Comparison of ENCODE assay signal across 10 cellular contexts in genomic region chr18:27363918-27364317, GRCh38.
DNase-seq lines count a peak whose midpoint lies in the region; ATAC-seq, FAIRE-seq and TF ChIP-seq lines count a peak whose summit lies in the region.
"Had no signal": no experiment of that assay in that cellular context is flagged by ENCODE, and none has a peak within 500 bp of the region (broad histone marks: within the 10 kb centered on the region; RNA-seq: fewer than 3 reads in every experiment).

No MANE protein-coding gene starts in this region.

- no peak for TF ChIP-seq EP300 in A549 (IDR thresholded peaks at IDR 0.05)

- peak in 1 of 2 experiments; percentile 29; a peak in 1 of 5 replicates for TF ChIP-seq RAD21 in A549 (conservative IDR thresholded peaks at IDR 0.05 in 1 of 2, IDR thresholded peaks at IDR 0.05 in 1 of 2)

- no peak overlapping the region for H2AK5ac ChIP-seq in H9 (ENCODE audit: insufficient read length, low read length)

- no peaks in the 10 kb centered on the region for H3K23me2 ChIP-seq in H9 (ENCODE audit: insufficient read length, low read depth, low read length, poor library complexity, severe bottlenecking)

- H3K9me3 ChIP-seq in A549: no peaks in the 10 kb centered on the region
- H3K9me3 ChIP-seq in H9 (ENCODE audit: control insufficient read depth, low read depth, low read length): no peaks in the 10 kb centered on the region
- no peaks in the 10 kb centered on the region for H3K9me3 ChIP-seq in hepatocyte (ENCODE audit: low read depth)
- H3K9me3 ChIP-seq in adrenal gland (replicated peaks in 1 of 3): no peaks in the 10 kb centered on the region
- no peaks in the 10 kb centered on the region for H3K9me3 ChIP-seq in ascending aorta

- H4K20me1 ChIP-seq in H9 (ENCODE audit: control insufficient read depth, insufficient read depth, insufficient read length) (no peaks in the 10 kb centered on the region), hepatocyte (ENCODE audit: insufficient read depth, poor library complexity, severe bottlenecking) (no peaks in the 10 kb centered on the region)

- no peak overlapping the region for H3T11ph ChIP-seq in H9 (ENCODE audit: low read length)

- H3K27ac ChIP-seq in A549 (no peak overlapping the region), H9 (ENCODE audit: insufficient read length, low read depth, low read length) (no peak overlapping the region), hepatocyte (no peak overlapping the region), adrenal gland (no peak overlapping the region), ascending aorta (no peak overlapping the region)

- no peaks in the 10 kb centered on the region for H3K79me1 ChIP-seq in H9 (ENCODE audit: insufficient read depth, low read depth, low read length, poor library complexity, severe bottlenecking)

- no peaks in the 10 kb centered on the region for H3K9me3 Mint-ChIP-seq in H9

- no peak overlapping the region for H3K9ac ChIP-seq in H9 (ENCODE audit: extremely low read depth, insufficient read length, low read length)

- H3K27me3 Mint-ChIP-seq in H9 (ENCODE audit: low read depth): no peaks in the 10 kb centered on the region

- no peak overlapping the region for H2BK12ac ChIP-seq in H9 (ENCODE audit: insufficient read length, low read depth, low read length)

- no peak overlapping the region for H2BK5ac ChIP-seq in H9 (ENCODE audit: insufficient read length, low read length)

- H3K4me3 ChIP-seq in A549 (no peak overlapping the region), hepatocyte (no peak overlapping the region), adrenal gland (no peak overlapping the region), ascending aorta (no peak overlapping the region)

- H3K36me3 ChIP-seq in hepatocyte (replicated peaks; ENCODE audit: insufficient read depth, low read depth): no peaks in the 10 kb centered on the region
- H3K36me3 ChIP-seq in adrenal gland (replicated peaks in 1 of 2): no peaks in the 10 kb centered on the region
- H3K36me3 ChIP-seq in ascending aorta: no peaks in the 10 kb centered on the region

- H3K4me2 ChIP-seq in A549 (no peak overlapping the region), H9 (ENCODE audit: insufficient read depth, insufficient read length, low read length) (no peak overlapping the region), hepatocyte (no peak overlapping the region)

- TF ChIP-seq POLR2A in A549 (IDR thresholded peaks at IDR 0.05; ENCODE audit: low read length) (no peak), adrenal gland (IDR thresholded peaks at IDR 0.05) (no peak)

- H3K79me2 ChIP-seq in H9 (ENCODE audit: insufficient read depth, low read length) (no peaks in the 10 kb centered on the region), hepatocyte (no peaks in the 10 kb centered on the region)

- DNase-seq in A549 (ENCODE audit: low read depth in 1 of 2, low spot score in 1 of 2) (peak in 1 of 2 experiments; percentile 3), H9 (no peak), OCI-M1 (lab: John Stamatoyannopoulos, UW) (peak; percentile 67), hepatocyte (ENCODE audit: low spot score) (peak; percentile 16), adrenal gland (no peak), ascending aorta (ENCODE audit: low spot score in 2 of 2) (no peak), NCI-H446 treated with DMSO at 0.1 percent for 48 hours (lab: John Stamatoyannopoulos, UW) (no peak)
- DNase-seq: DMS79, HCEC 1CT had no signal

- no peak overlapping the region for H3K14ac ChIP-seq in H9 (ENCODE audit: insufficient read depth, low read length)

- H3K9me2 ChIP-seq in hepatocyte (replicated peaks; ENCODE audit: insufficient read depth): no peaks in the 10 kb centered on the region

- no peak overlapping the region for H3K18ac ChIP-seq in H9 (ENCODE audit: insufficient read length, low read depth, low read length)

- CTCF ChIA-PET in A549 (lab: Yijun Ruan, JAX): no interaction called here

- H3K4ac ChIP-seq in H9 (ENCODE audit: low read depth, low read length): no peak overlapping the region

- H2AFZ ChIP-seq in H9 (ENCODE audit: low read length) (no peak overlapping the region), hepatocyte (no peak overlapping the region)

- no peak overlapping the region for H3K23ac ChIP-seq in H9 (ENCODE audit: insufficient read length, low read depth, low read length)

- no peak overlapping the region for H2BK15ac ChIP-seq in H9 (ENCODE audit: low read depth, low read length)

- TF ChIP-seq CTCF in A549 (IDR thresholded peaks at IDR 0.05) (peak; percentile 24; the same call in 2 of the 3 replicates), H9 (conservative IDR thresholded peaks at IDR 0.05) (peak; percentile 58), hepatocyte (IDR thresholded peaks at IDR 0.05; ENCODE audit: poor library complexity) (peak; percentile 64), adrenal gland (IDR thresholded peaks at IDR 0.05) (peak in 1 of 6 experiments; percentile 9), ascending aorta (IDR thresholded peaks at IDR 0.05) (no peak)

- intact Hi-C loops in adrenal gland (cut with DNase I): no loop called here
- intact Hi-C loops in ascending aorta (cut with DNase I): no loop called here

- POLR2A ChIA-PET in A549 (lab: Yijun Ruan, JAX): no interaction called here

- no peak overlapping the region for H3K4me3 Mint-ChIP-seq in H9

- H4K5ac ChIP-seq in H9 (ENCODE audit: insufficient read length, low read depth, low read length): no peak overlapping the region

- no peak for FAIRE-seq in A549 (lab: Jason Lieb, UNC)

- no peak for ATAC-seq in A549
- no peak for ATAC-seq in HG03135 (IDR thresholded peaks at IDR 0.05; ENCODE audit: unreplicated experiment)

- no peak overlapping the region for H4K8ac ChIP-seq in H9 (replicated peaks; ENCODE audit: insufficient read length, low read depth, low read length)

- no peaks in the 10 kb centered on the region for H3K4me1 Mint-ChIP-seq in H9

- no peaks in the 10 kb centered on the region for H3K27me3 ChIP-seq in H9 (ENCODE audit: insufficient read depth, low read length)
- H3K27me3 ChIP-seq in hepatocyte: no peaks in the 10 kb centered on the region
- no peaks in the 10 kb centered on the region for H3K27me3 ChIP-seq in adrenal gland
- no peaks in the 10 kb centered on the region for H3K27me3 ChIP-seq in ascending aorta

- no peak overlapping the region for H2BK120ac ChIP-seq in H9 (ENCODE audit: low read depth, low read length, poor library complexity, severe bottlenecking)

- H3K4me1 ChIP-seq in A549 (no peaks in the 10 kb centered on the region), H9 (ENCODE audit: insufficient read depth, low read length) (no peaks in the 10 kb centered on the region), hepatocyte (ENCODE audit: insufficient read depth) (no peaks in the 10 kb centered on the region), adrenal gland (replicated peaks in 1 of 2) (no peaks in the 10 kb centered on the region), ascending aorta (no peaks in the 10 kb centered on the region)

- H3K27ac Mint-ChIP-seq in H9: no peak overlapping the region

- H3K36me3 Mint-ChIP-seq in H9 (ENCODE audit: insufficient read depth in 1 of 3, low read depth in 3 of 3): no peaks in the 10 kb centered on the region

- H2BK20ac ChIP-seq in H9 (ENCODE audit: low read depth, low read length, poor library complexity, severe bottlenecking): no peak overlapping the region

- H3K56ac ChIP-seq in H9 (ENCODE audit: insufficient read length, low read depth, low read length): no peak overlapping the region

- no peak overlapping the region for H4K91ac ChIP-seq in H9 (ENCODE audit: insufficient read length, low read depth, low read length)

TF ChIP-seq in A549, 52 proteins besides CTCF, POLR2A, EP300 and RAD21:
- no peak for TF ChIP-seq CEBPB (IDR thresholded peaks at IDR 0.05)
- no peak for TF ChIP-seq FOXS1 (CRISPR knock-in tag; IDR thresholded peaks at IDR 0.05)
- TF ChIP-seq SMC3 (IDR thresholded peaks at IDR 0.05): no peak
- TF ChIP-seq PBX3 (IDR thresholded peaks at IDR 0.05): no peak
- no peak for TF ChIP-seq HOXB13 (CRISPR knock-in tag; IDR thresholded peaks at IDR 0.05; ENCODE audit: low read depth)

Comparison
In these comparisons a context has a peak if more than half of its experiments do, and no peak if none do; other contexts are left out.
1. DNase-seq: peak in OCI-M1 (single experiment) and hepatocyte (single experiment); none in H9 (single experiment), adrenal gland (0 of 7), ascending aorta (0 of 2) and NCI-H446 treated with DMSO at 0.1 percent for 48 hours (single experiment).
2. CTCF ChIP-seq: peak in A549 (single experiment), H9 (single experiment) and hepatocyte (single experiment); none in ascending aorta (0 of 3).